ENCODE assay signal across 22 cellular contexts in genomic region chr7:130099331-130099730, GRCh38.
"Had no signal": no experiment of that assay in that cellular context is flagged by ENCODE, and none has a peak within 500 bp of the region (broad histone marks: within the 10 kb centered on the region; RNA-seq: fewer than 3 reads in every experiment).

No MANE protein-coding gene starts in this region.

- H3K9me3 ChIP-seq: heart right ventricle, left ventricle myocardium inferior, spleen, stomach, thoracic aorta, transverse colon had no signal

- H3K9me3 Mint-ChIP-seq: dendritic cell treated with granulocyte-macrophage colony-stimulating factor and Interleukin-4, amounts not matched to agents 40 ng/mL and 50 ng/mL, for 4 days; natural killer cell; neural crest cell had no signal

- H3K4me3 ChIP-seq: heart right ventricle, left ventricle myocardium inferior, lung, spleen, stomach, thoracic aorta, transverse colon had no signal

- H3K27me3 ChIP-seq: heart right ventricle, spleen, stomach, transverse colon had no signal

- H3K36me3 Mint-ChIP-seq: natural killer cell had no signal

- H3K36me3 ChIP-seq: left ventricle myocardium inferior, stomach, thoracic aorta, transverse colon had no signal

- FAIRE-seq: colon, frontal cortex, islet of Langerhans had no signal

- DNase-seq: cerebellar nuclear complex; erythroblast; heart right ventricle; hypothalamus; left ventricle myocardium inferior; natural killer cell; posterior cingulate gyrus; spleen; stimulated activated CD4-positive, alpha-beta T cell treated with anti-CD3 and anti-CD28 coated beads, Interleukin-2, amount 100 ng/mL, for 24 hours; stimulated activated CD4-positive, alpha-beta T cell treated with anti-CD3 and anti-CD28 coated beads, Interleukin-4, amount 100 ng/mL, for 4 hours; stimulated activated naive CD4-positive, alpha-beta T cell; stomach; substantia nigra; transverse colon had no signal

- H3K27ac ChIP-seq: heart right ventricle, left ventricle myocardium inferior, spleen, stomach, thoracic aorta, transverse colon had no signal

- H3K4me1 Mint-ChIP-seq: neural crest cell had no signal

- H3K4me3 Mint-ChIP-seq: dendritic cell treated with granulocyte-macrophage colony-stimulating factor and Interleukin-4, amounts not matched to agents 40 ng/mL and 50 ng/mL, for 4 days; natural killer cell; neural crest cell had no signal

- H3K27me3 Mint-ChIP-seq: dendritic cell treated with granulocyte-macrophage colony-stimulating factor and Interleukin-4, amounts not matched to agents 40 ng/mL and 50 ng/mL, for 4 days had no signal

- ATAC-seq: heart right ventricle, natural killer cell, sciatic nerve had no signal

- H3K27ac Mint-ChIP-seq: dendritic cell treated with granulocyte-macrophage colony-stimulating factor and Interleukin-4, amounts not matched to agents 40 ng/mL and 50 ng/mL, for 4 days; natural killer cell had no signal
